In genomic region chr2:174678395-174678794, GRCh38 we compare ENCODE assay signal across 27 cellular contexts.
A peak's percentile ranks its signal among the peaks of the same experiment; 100 is the strongest.
DNase-seq lines count a peak whose midpoint lies in the region; ATAC-seq and TF ChIP-seq lines count a peak whose summit lies in the region.
"Had no signal": no experiment of that assay in that cellular context is flagged by ENCODE, and none has a peak within 500 bp of the region (broad histone marks: within the 10 kb centered on the region; RNA-seq: fewer than 3 reads in every experiment).

No MANE protein-coding gene starts in this region.

- H3K56ac ChIP-seq in H9 (ENCODE audit: insufficient read length, low read depth, low read length), result no peak overlapping the region

- no peak overlapping the region for H3K23ac ChIP-seq in H9 (ENCODE audit: insufficient read length, low read depth, low read length)

- H3K9me2 ChIP-seq in Loucy (replicated peaks; ENCODE audit: low read depth, low read length), result no peaks in the 10 kb centered on the region

- H3K79me2 ChIP-seq in Loucy (ENCODE audit: insufficient read depth, low read length), result peaks cover 48% of the 10 kb centered on the region
- peaks cover 82% of the 10 kb centered on the region for H3K79me2 ChIP-seq in smooth muscle cell (ENCODE audit: low read depth)
- H3K79me2 ChIP-seq in H9 (ENCODE audit: insufficient read depth, low read length), result no peaks in the 10 kb centered on the region; the same call in 1 of the 2 replicates

- H3K36me3 Mint-ChIP-seq in activated T-cell treated with anti-CD3 and anti-CD28 coated beads, Interleukin-2, amount 50 U/mL, for 72 hours (ENCODE audit: insufficient read depth in 2 of 2), result peaks cover 3 to 8% of the 10 kb centered on the region in 2 donors
- no peaks in the 10 kb centered on the region for H3K36me3 Mint-ChIP-seq in activated T-cell treated with anti-CD3 and anti-CD28 coated beads, Interleukin-2, amount 50 U/mL, for 4 hours (ENCODE audit: insufficient read depth)
- H3K36me3 Mint-ChIP-seq in activated naive CD8-positive, alpha-beta T cell treated with anti-CD3 and anti-CD28 coated beads for 36 hours, result peaks cover 44% of the 10 kb centered on the region
- peaks cover 0 to 4% (median 4%) of the 10 kb centered on the region in 3 experiments; a peak in 2 of 7 replicates for H3K36me3 Mint-ChIP-seq in H9 (ENCODE audit: insufficient read depth in 1 of 3, low read depth in 3 of 3)

- TF ChIP-seq CTCF in Loucy (conservative IDR thresholded peaks at IDR 0.05; ENCODE audit: low read length), result no peak
- TF ChIP-seq CTCF in smooth muscle cell (IDR thresholded peaks at IDR 0.05; ENCODE audit: borderline replicate concordance, insufficient read depth, poor library complexity, severe bottlenecking), result no peak
- no peak for TF ChIP-seq CTCF in H9 (conservative IDR thresholded peaks at IDR 0.05)

- H3K4me2 ChIP-seq in Loucy (ENCODE audit: low read depth, low read length, poor library complexity, severe bottlenecking), result peak overlapping the region; percentile 28
- H3K4me2 ChIP-seq in smooth muscle cell, result no peak overlapping the region
- H3K4me2 ChIP-seq in H9 (ENCODE audit: insufficient read depth, insufficient read length, low read length), result no peak overlapping the region

- H2BK120ac ChIP-seq in H9 (ENCODE audit: low read depth, low read length, poor library complexity, severe bottlenecking), result no peak overlapping the region

- no peak for ATAC-seq in activated T-cell treated with anti-CD3 and anti-CD28 coated beads, Interleukin-2, amount 50 U/mL, for 72 hours (replicated peaks in 1 of 2)
- ATAC-seq in activated T-cell treated with anti-CD3 and anti-CD28 coated beads, Interleukin-2, amount 50 U/mL, for 4 hours, result no peak
- ATAC-seq in GM18511 (IDR thresholded peaks at IDR 0.05; ENCODE audit: unreplicated experiment), result no peak
- ATAC-seq: effector memory CD8-positive, alpha-beta T cell; HCT116; natural killer cell treated with Interleukin-12 subunit alpha and Interleukin-12 subunit beta and Interleukin-15 and Interleukin-18, amount 100 ng/mL, for 72 hours had no signal

- no peaks in the 10 kb centered on the region for H3K9me3 ChIP-seq in Loucy (ENCODE audit: insufficient read depth, low read depth, low read length)
- no peaks in the 10 kb centered on the region for H3K9me3 ChIP-seq in smooth muscle cell (replicated peaks; ENCODE audit: low read depth)
- H3K9me3 ChIP-seq in H9 (ENCODE audit: control insufficient read depth, low read depth, low read length), result peaks cover 1% of the 10 kb centered on the region
- H3K9me3 ChIP-seq: MG63 had no signal

- no peak overlapping the region for H2BK12ac ChIP-seq in H9 (ENCODE audit: insufficient read length, low read depth, low read length)

- DNase-seq in activated T-cell treated with anti-CD3 and anti-CD28 coated beads, Interleukin-2, amount 50 U/mL, for 72 hours, result peak in 1 of 2 donors; percentile 26
- no peak for DNase-seq in activated T-cell treated with anti-CD3 and anti-CD28 coated beads, Interleukin-2, amount 50 U/mL, for 4 hours
- no peak for DNase-seq in activated naive CD8-positive, alpha-beta T cell treated with anti-CD3 and anti-CD28 coated beads for 36 hours
- peak; percentile 38 for DNase-seq in stimulated activated CD8-positive, alpha-beta memory T cell treated with anti-CD3 and anti-CD28 coated beads, Interleukin-4, amount 100 ng/mL, for 48 hours
- DNase-seq in smooth muscle cell (lab: John Stamatoyannopoulos, UW; ENCODE audit: unreplicated experiment), result no peak
- no peak for DNase-seq in H9
- DNase-seq: activated naive CD4-positive, alpha-beta T cell treated with anti-CD3 and anti-CD28 coated beads, Interleukin-2, amount 10 ng/mL, durations not matched to agents 7 days and 5 days; aorta; effector memory CD8-positive, alpha-beta T cell; erythroblast; head of caudate nucleus; KBM-7; kidney; MG63; NCI-H2081 treated with DMSO at 0.1 percent for 48 hours; NCI-H226; NCI-H748 treated with DMSO at 0.1 percent for 48 hours; stimulated activated CD4-positive, alpha-beta T cell treated with anti-CD3 and anti-CD28 coated beads, Interleukin-1b, Interleukin-23, amount 100 ng/mL, for 48 hours; T-helper 9 cell; WERI-Rb-1 had no signal

- H2BK5ac ChIP-seq in H9 (ENCODE audit: insufficient read length, low read length), result no peak overlapping the region

- no peaks in the 10 kb centered on the region for H3K27me3 Mint-ChIP-seq in activated T-cell treated with anti-CD3 and anti-CD28 coated beads, Interleukin-2, amount 50 U/mL, for 72 hours (ENCODE audit: low read depth)
- no peaks in the 10 kb centered on the region for H3K27me3 Mint-ChIP-seq in activated T-cell treated with anti-CD3 and anti-CD28 coated beads, Interleukin-2, amount 50 U/mL, for 4 hours (ENCODE audit: low read depth)
- H3K27me3 Mint-ChIP-seq in activated naive CD8-positive, alpha-beta T cell treated with anti-CD3 and anti-CD28 coated beads for 36 hours, result no peaks in the 10 kb centered on the region
- H3K27me3 Mint-ChIP-seq in H9 (ENCODE audit: low read depth), result peaks cover 36% of the 10 kb centered on the region
- H3K27me3 Mint-ChIP-seq: activated naive CD4-positive, alpha-beta T cell treated with anti-CD3 and anti-CD28 coated beads, Interleukin-2, amount 10 ng/mL, durations not matched to agents 7 days and 5 days; effector memory CD8-positive, alpha-beta T cell; natural killer cell treated with Interleukin-12 subunit alpha and Interleukin-12 subunit beta and Interleukin-15 and Interleukin-18, amount 100 ng/mL, for 72 hours had no signal

- peak overlapping the region; percentile 28 for H3K27ac Mint-ChIP-seq in activated T-cell treated with anti-CD3 and anti-CD28 coated beads, Interleukin-2, amount 50 U/mL, for 72 hours
- peak overlapping the region; percentile 8 for H3K27ac Mint-ChIP-seq in activated naive CD8-positive, alpha-beta T cell treated with anti-CD3 and anti-CD28 coated beads for 36 hours
- no peak overlapping the region for H3K27ac Mint-ChIP-seq in H9
- H3K27ac Mint-ChIP-seq: activated naive CD4-positive, alpha-beta T cell treated with anti-CD3 and anti-CD28 coated beads, Interleukin-2, amount 10 ng/mL, durations not matched to agents 7 days and 5 days had no signal

- H2AK5ac ChIP-seq in H9 (ENCODE audit: insufficient read length, low read length), result no peak overlapping the region

- no peak overlapping the region for H4K8ac ChIP-seq in H9 (replicated peaks; ENCODE audit: insufficient read length, low read depth, low read length)

- H3K14ac ChIP-seq in H9 (ENCODE audit: insufficient read depth, low read length), result no peak overlapping the region

- H3K27ac ChIP-seq in smooth muscle cell (ENCODE audit: low read depth), result no peak overlapping the region
- no peak overlapping the region for H3K27ac ChIP-seq in H9 (ENCODE audit: insufficient read length, low read depth, low read length)
- H3K27ac ChIP-seq: cardiac muscle cell, coronary artery, WERI-Rb-1 had no signal

- H3F3A ChIP-seq in Loucy (ENCODE audit: low read depth) (no peaks in the 10 kb centered on the region), smooth muscle cell (ENCODE audit: low read depth) (no peaks in the 10 kb centered on the region)

- no peak overlapping the region for H3K18ac ChIP-seq in H9 (ENCODE audit: insufficient read length, low read depth, low read length)

- H4K91ac ChIP-seq in H9 (ENCODE audit: insufficient read length, low read depth, low read length), result no peak overlapping the region

- H3K9ac ChIP-seq in Loucy (ENCODE audit: low read depth, low read length, poor library complexity, severe bottlenecking) (no peak overlapping the region), smooth muscle cell (ENCODE audit: low read depth) (no peak overlapping the region), H9 (ENCODE audit: extremely low read depth, insufficient read length, low read length) (no peak overlapping the region)

- WGBS in smooth muscle cell (ENCODE audit: low lambda C conversion rate), result 80% methylated on average over 2 of the region's 2 CpGs
- WGBS in H9 (ENCODE audit: extremely low coverage, insufficient read length, low lambda C conversion rate), result no CpG with 5 or more reads among the region's 2 CpGs

- peaks cover 11% of the 10 kb centered on the region for H3K23me2 ChIP-seq in H9 (ENCODE audit: insufficient read length, low read depth, low read length, poor library complexity, severe bottlenecking)

- H3K9me3 Mint-ChIP-seq in activated T-cell treated with anti-CD3 and anti-CD28 coated beads, Interleukin-2, amount 50 U/mL, for 72 hours, result no peaks in the 10 kb centered on the region
- H3K9me3 Mint-ChIP-seq in activated T-cell treated with anti-CD3 and anti-CD28 coated beads, Interleukin-2, amount 50 U/mL, for 4 hours, result no peaks in the 10 kb centered on the region
- no peaks in the 10 kb centered on the region for H3K9me3 Mint-ChIP-seq in activated naive CD8-positive, alpha-beta T cell treated with anti-CD3 and anti-CD28 coated beads for 36 hours
- H3K9me3 Mint-ChIP-seq in H9, result no peaks in the 10 kb centered on the region
- H3K9me3 Mint-ChIP-seq: activated naive CD4-positive, alpha-beta T cell treated with anti-CD3 and anti-CD28 coated beads, Interleukin-2, amount 10 ng/mL, durations not matched to agents 7 days and 5 days; effector memory CD8-positive, alpha-beta T cell; natural killer cell treated with Interleukin-12 subunit alpha and Interleukin-12 subunit beta and Interleukin-15 and Interleukin-18, amount 100 ng/mL, for 72 hours had no signal

- H4K20me1 ChIP-seq in Loucy (ENCODE audit: insufficient read depth, low read length, poor library complexity, severe bottlenecking) (peaks cover 3% of the 10 kb centered on the region), smooth muscle cell (ENCODE audit: low read depth) (peaks cover 50% of the 10 kb centered on the region), H9 (ENCODE audit: control insufficient read depth, insufficient read depth, insufficient read length) (no peaks in the 10 kb centered on the region)

- peaks cover 1% of the 10 kb centered on the region; the same call in 1 of the 2 replicates for H3K36me3 ChIP-seq in Loucy (ENCODE audit: insufficient read depth, low read length)
- peaks cover 4% of the 10 kb centered on the region for H3K36me3 ChIP-seq in smooth muscle cell (ENCODE audit: low read depth)
- H3K36me3 ChIP-seq: cardiac muscle cell, WERI-Rb-1 had no signal

- H3T11ph ChIP-seq in H9 (ENCODE audit: low read length), result no peak overlapping the region

- no peak overlapping the region for H3K4me3 ChIP-seq in Loucy (ENCODE audit: low read length, poor library complexity, severe bottlenecking)
- H3K4me3 ChIP-seq in smooth muscle cell, result no peak overlapping the region
- H3K4me3 ChIP-seq: cardiac muscle cell, coronary artery, MG63, skin epidermis had no signal

- H3K27me3 ChIP-seq in Loucy (ENCODE audit: insufficient read depth, low read length, poor library complexity, severe bottlenecking), result no peaks in the 10 kb centered on the region
- no peaks in the 10 kb centered on the region for H3K27me3 ChIP-seq in smooth muscle cell (ENCODE audit: low read depth)
- peaks cover 13% of the 10 kb centered on the region; the same call in 1 of the 2 replicates for H3K27me3 ChIP-seq in H9 (ENCODE audit: insufficient read depth, low read length)
- H3K27me3 ChIP-seq: cardiac muscle cell, MG63 had no signal

- H2BK15ac ChIP-seq in H9 (ENCODE audit: low read depth, low read length), result no peak overlapping the region

- H3K4me3 Mint-ChIP-seq in activated T-cell treated with anti-CD3 and anti-CD28 coated beads, Interleukin-2, amount 50 U/mL, for 72 hours, result no peak overlapping the region
- H3K4me3 Mint-ChIP-seq in activated T-cell treated with anti-CD3 and anti-CD28 coated beads, Interleukin-2, amount 50 U/mL, for 4 hours, result no peak overlapping the region
- H3K4me3 Mint-ChIP-seq in activated naive CD8-positive, alpha-beta T cell treated with anti-CD3 and anti-CD28 coated beads for 36 hours, result no peak overlapping the region
- no peak overlapping the region for H3K4me3 Mint-ChIP-seq in H9
- H3K4me3 Mint-ChIP-seq: activated naive CD4-positive, alpha-beta T cell treated with anti-CD3 and anti-CD28 coated beads, Interleukin-2, amount 10 ng/mL, durations not matched to agents 7 days and 5 days; effector memory CD8-positive, alpha-beta T cell; natural killer cell treated with Interleukin-12 subunit alpha and Interleukin-12 subunit beta and Interleukin-15 and Interleukin-18, amount 100 ng/mL, for 72 hours had no signal

- H3K79me1 ChIP-seq in H9 (ENCODE audit: insufficient read depth, low read depth, low read length, poor library complexity, severe bottlenecking), result no peaks in the 10 kb centered on the region

- H3K4ac ChIP-seq in H9 (ENCODE audit: low read depth, low read length), result no peak overlapping the region

- no peak overlapping the region for H2BK20ac ChIP-seq in H9 (ENCODE audit: low read depth, low read length, poor library complexity, severe bottlenecking)

- H2AFZ ChIP-seq in Loucy (ENCODE audit: low read length), result no peak overlapping the region
- no peak overlapping the region for H2AFZ ChIP-seq in smooth muscle cell (ENCODE audit: low read depth)
- H2AFZ ChIP-seq in H9 (ENCODE audit: low read length), result no peak overlapping the region

- H3K4me1 ChIP-seq in Loucy (ENCODE audit: insufficient read depth, low read length, poor library complexity, severe bottlenecking) (peaks cover 46% of the 10 kb centered on the region), smooth muscle cell (ENCODE audit: low read depth) (peaks cover 8% of the 10 kb centered on the region), H9 (ENCODE audit: insufficient read depth, low read length) (no peaks in the 10 kb centered on the region; the same call in 1 of the 2 replicates)

- H3K4me1 Mint-ChIP-seq in activated T-cell treated with anti-CD3 and anti-CD28 coated beads, Interleukin-2, amount 50 U/mL, for 72 hours (ENCODE audit: low read depth), result peaks cover 67% of the 10 kb centered on the region
- peaks cover 59% of the 10 kb centered on the region for H3K4me1 Mint-ChIP-seq in activated T-cell treated with anti-CD3 and anti-CD28 coated beads, Interleukin-2, amount 50 U/mL, for 4 hours (ENCODE audit: low read depth)
- peaks cover 61% of the 10 kb centered on the region for H3K4me1 Mint-ChIP-seq in activated naive CD8-positive, alpha-beta T cell treated with anti-CD3 and anti-CD28 coated beads for 36 hours
- peaks cover 4 to 12% of the 10 kb centered on the region in 2 experiments for H3K4me1 Mint-ChIP-seq in H9

- no peak overlapping the region for H4K5ac ChIP-seq in H9 (ENCODE audit: insufficient read length, low read depth, low read length)

Comparison
In these comparisons a context has a peak if more than half of its experiments do, and no peak if none do; other contexts are left out.
1. H3K27ac Mint-ChIP-seq: peak in activated T-cell treated with anti-CD3 and anti-CD28 coated beads, Interleukin-2, amount 50 U/mL, for 72 hours (single experiment) and activated naive CD8-positive, alpha-beta T cell treated with anti-CD3 and anti-CD28 coated beads for 36 hours (single experiment); none in H9 (0 of 3).